Comparison of ENCODE assay signal across 9 cellular contexts in genomic region chr5:1792842-1793266, GRCh38. TPM values are rescaled to one million over a fixed set of nuclear protein-coding genes. Genes with fewer than 3 reads are reported as not detected.
A peak's percentile ranks its signal among the peaks of the same experiment; 100 is the strongest.
DNase-seq lines count a peak whose midpoint lies in the region; ATAC-seq and TF ChIP-seq lines count a peak whose summit lies in the region.
"Had no signal": no experiment of that assay in that cellular context is flagged by ENCODE, and none has a peak within 500 bp of the region (broad histone marks: within the 10 kb centered on the region; RNA-seq: fewer than 3 reads in every experiment).

No MANE protein-coding gene starts in this region.

- peaks cover 3% of the 10 kb centered on the region for H3K36me3 Mint-ChIP-seq in activated naive CD8-positive, alpha-beta T cell
- no peaks in the 10 kb centered on the region for H3K36me3 Mint-ChIP-seq in natural killer cell treated with Interleukin-12 subunit alpha and Interleukin-12 subunit beta and Interleukin-15 and Interleukin-18, amount 100 ng/mL, for 72 hours

- intact Hi-C loops in left ventricle myocardium inferior (cut with micrococcal nuclease), result no loop called here

- peak overlapping the region; percentile 93 for H3K27ac Mint-ChIP-seq in activated naive CD8-positive, alpha-beta T cell
- H3K27ac Mint-ChIP-seq in natural killer cell treated with Interleukin-12 subunit alpha and Interleukin-12 subunit beta and Interleukin-15 and Interleukin-18, amount 100 ng/mL, for 72 hours, result peak overlapping the region; percentile 93

- H3K27me3 ChIP-seq in left ventricle myocardium inferior (ENCODE audit: low read depth), result no peaks in the 10 kb centered on the region
- H3K27me3 ChIP-seq in right atrium auricular region, result no peaks in the 10 kb centered on the region

- peak; percentile 93 for ATAC-seq in HG03196 (IDR thresholded peaks at IDR 0.05; ENCODE audit: unreplicated experiment)
- ATAC-seq in natural killer cell treated with Interleukin-12 subunit alpha and Interleukin-12 subunit beta and Interleukin-15 and Interleukin-18, amount 100 ng/mL, for 72 hours, result peak; percentile 82 to 92

- H3K36me3 ChIP-seq in left ventricle myocardium inferior, result peaks cover 18% of the 10 kb centered on the region
- H3K36me3 ChIP-seq in right atrium auricular region, result peaks cover 7% of the 10 kb centered on the region

- H3K4me3 ChIP-seq in left ventricle myocardium inferior (no peak overlapping the region), right atrium auricular region (no peak overlapping the region)

- peaks cover 77% of the 10 kb centered on the region for H3K4me1 Mint-ChIP-seq in activated naive CD8-positive, alpha-beta T cell (ENCODE audit: low read depth)
- H3K4me1 Mint-ChIP-seq in natural killer cell treated with Interleukin-12 subunit alpha and Interleukin-12 subunit beta and Interleukin-15 and Interleukin-18, amount 100 ng/mL, for 72 hours (ENCODE audit: low read depth in 2 of 2), result peaks cover 23 to 24% of the 10 kb centered on the region in 2 donors

- peak overlapping the region; percentile 79 for H3K4me3 Mint-ChIP-seq in activated naive CD8-positive, alpha-beta T cell
- H3K4me3 Mint-ChIP-seq in natural killer cell treated with Interleukin-12 subunit alpha and Interleukin-12 subunit beta and Interleukin-15 and Interleukin-18, amount 100 ng/mL, for 72 hours, result peak overlapping the region; percentile 85

- no peaks in the 10 kb centered on the region for H3K9me3 Mint-ChIP-seq in activated naive CD8-positive, alpha-beta T cell (ENCODE audit: low read depth)
- H3K9me3 Mint-ChIP-seq in natural killer cell treated with Interleukin-12 subunit alpha and Interleukin-12 subunit beta and Interleukin-15 and Interleukin-18, amount 100 ng/mL, for 72 hours, result peaks cover 4% of the 10 kb centered on the region

- DNase-seq in left ventricle myocardium inferior (no peak), right atrium auricular region (ENCODE audit: low spot score) (no peak), SW480 (ENCODE audit: low spot score) (peak; percentile 87), HPDE6-E6E7 (ENCODE audit: extremely low spot score) (no peak), HuH-7 (ENCODE audit: low spot score) (no peak)
- DNase-seq in natural killer cell treated with Interleukin-12 subunit alpha and Interleukin-12 subunit beta and Interleukin-15 and Interleukin-18, amount 100 ng/mL, for 72 hours (ENCODE audit: low spot score), result peak; percentile 72

- no peaks in the 10 kb centered on the region for H3K27me3 Mint-ChIP-seq in activated naive CD8-positive, alpha-beta T cell
- H3K27me3 Mint-ChIP-seq in natural killer cell treated with Interleukin-12 subunit alpha and Interleukin-12 subunit beta and Interleukin-15 and Interleukin-18, amount 100 ng/mL, for 72 hours, result no peaks in the 10 kb centered on the region

- H3K9me3 ChIP-seq in left ventricle myocardium inferior (replicated peaks) (no peaks in the 10 kb centered on the region), right atrium auricular region (no peaks in the 10 kb centered on the region)
- H3K9me3 ChIP-seq: Caco-2 had no signal

- H3K27ac ChIP-seq in left ventricle myocardium inferior (replicated peaks) (peak overlapping the region; percentile 42), right atrium auricular region (no peak overlapping the region)

- TF ChIP-seq CTCF in left ventricle myocardium inferior (IDR thresholded peaks at IDR 0.05; ENCODE audit: borderline replicate concordance) (no peak), right atrium auricular region (IDR thresholded peaks at IDR 0.05) (no peak)

- peaks cover 43% of the 10 kb centered on the region for H3K4me1 ChIP-seq in left ventricle myocardium inferior
- H3K4me1 ChIP-seq in right atrium auricular region, result peaks cover 0 to 9% of the 10 kb centered on the region in 2 donors
- H3K4me1 ChIP-seq: Caco-2 had no signal

RNA-seq across cellular contexts. Expression of gene MRPL36, which starts 6.8 kb away (rescaled TPM):
- total RNA-seq in left ventricle myocardium inferior (57.4 TPM), right atrium auricular region (10 to 100 TPM; 40.5 to 41.2 TPM)
- 10 to 100 TPM; 45.3 to 62.7 TPM for total RNA-seq in natural killer cell treated with Interleukin-12 subunit alpha and Interleukin-12 subunit beta and Interleukin-15 and Interleukin-18, amount 100 ng/mL, for 72 hours

RNA-seq across cellular contexts. Expression of gene NDUFS6, which starts 8.4 kb away (rescaled TPM):
- total RNA-seq in left ventricle myocardium inferior (122 TPM), right atrium auricular region (100 to 1,000 TPM; 130 to 135 TPM)
- total RNA-seq in natural killer cell treated with Interleukin-12 subunit alpha and Interleukin-12 subunit beta and Interleukin-15 and Interleukin-18, amount 100 ng/mL, for 72 hours, result 10 to 100 TPM; 25.3 to 35.5 TPM

Comparison
In these comparisons a context has a peak if more than half of its experiments do, and no peak if none do; other contexts are left out.
1. DNase-seq: peak in SW480 (single experiment) and natural killer cell treated with Interleukin-12 subunit alpha and Interleukin-12 subunit beta and Interleukin-15 and Interleukin-18, amount 100 ng/mL, for 72 hours (single experiment); none in left ventricle myocardium inferior (single experiment), right atrium auricular region (single experiment), HPDE6-E6E7 (single experiment) and HuH-7 (single experiment).